In the genomic region with DNA sequence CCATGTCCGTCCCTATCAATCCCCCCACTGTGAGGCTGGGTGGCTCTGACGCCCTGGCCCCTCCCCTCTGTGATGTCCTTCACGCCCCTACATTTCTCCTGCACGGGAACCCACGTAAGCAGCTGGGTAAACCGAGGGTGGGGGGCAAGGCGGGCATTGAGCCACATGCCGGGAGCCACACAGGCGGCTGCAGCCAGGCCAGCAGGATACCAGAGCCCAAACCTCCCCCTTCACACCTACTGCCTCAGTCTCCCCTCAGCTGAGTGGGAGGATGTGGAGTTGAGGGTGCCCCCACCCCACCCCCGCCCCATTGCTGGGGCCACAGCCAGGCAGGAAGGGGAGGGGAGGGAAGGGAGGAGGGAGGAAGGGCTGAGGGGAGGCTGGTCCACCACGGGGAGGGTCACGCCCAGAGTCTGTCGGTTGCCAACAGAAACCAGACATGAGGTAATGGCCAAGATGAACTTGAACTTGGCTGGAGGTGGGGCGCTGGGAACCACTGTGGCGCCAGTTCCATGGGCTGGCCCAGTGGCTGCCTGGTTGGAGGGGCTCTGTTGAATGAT, we compare ENCODE assay signal across 8 cellular contexts. TPM values are rescaled to one million over a fixed set of nuclear protein-coding genes. Genes with fewer than 3 reads are reported as not detected.
DNase-seq lines count a peak whose midpoint lies in the region; ATAC-seq, FAIRE-seq and TF ChIP-seq lines count a peak whose summit lies in the region.

No MANE protein-coding gene starts in this region.

- H3K27me3 ChIP-seq in GM23248 (replicated peaks; ENCODE audit: insufficient read depth) (no peaks in the 10 kb centered on the region), astrocyte (ENCODE audit: insufficient read depth, low read length) (no peaks in the 10 kb centered on the region)

- H3K4me2 ChIP-seq in GM23248 (ENCODE audit: unreplicated experiment) = peak overlapping the region; percentile 47
- peak overlapping the region; percentile 83 for H3K4me2 ChIP-seq in astrocyte (ENCODE audit: low read length)

- no peaks in the 10 kb centered on the region for H3K27me3 Mint-ChIP-seq in astrocyte (ENCODE audit: low read depth, unreplicated experiment)

- no peak for TF ChIP-seq CTCF in astrocyte (IDR thresholded peaks at IDR 0.05; ENCODE audit: insufficient read depth, low read depth, low read length)

- peaks cover 9% of the 10 kb centered on the region for H3K4me1 Mint-ChIP-seq in astrocyte (ENCODE audit: low read depth, unreplicated experiment)

- H3K36me3 ChIP-seq in GM23248 (ENCODE audit: low read depth) (peaks cover 25% of the 10 kb centered on the region), astrocyte (ENCODE audit: insufficient read depth, low read length) (peaks cover 10% of the 10 kb centered on the region)

- no peaks in the 10 kb centered on the region for H4K20me1 ChIP-seq in GM23248 (ENCODE audit: insufficient read depth)
- peaks cover 9% of the 10 kb centered on the region for H4K20me1 ChIP-seq in astrocyte (ENCODE audit: insufficient read depth, low read length)

- H3K4me1 ChIP-seq in GM23248 (ENCODE audit: insufficient read depth) (peaks cover 28% of the 10 kb centered on the region), astrocyte (ENCODE audit: insufficient read depth, low read length) (peaks cover 32% of the 10 kb centered on the region)

- in situ Hi-C loops in GM23248 (cut with MboI) = no loop called here

- WGBS in GM23248 (ENCODE audit: low coverage in 1 of 2, low lambda C conversion rate in 2 of 2, missing lambda C conversion rate in 2 of 2), 2 experiments = 5 to 12% methylated on average over 10 to 15 of the region's 15 CpGs

- no peak overlapping the region for H2AFZ ChIP-seq in GM23248
- peak overlapping the region; percentile 60 for H2AFZ ChIP-seq in astrocyte (ENCODE audit: low read depth, low read length)

- H3K79me2 ChIP-seq in GM23248 (ENCODE audit: insufficient read depth) = peaks cover 53% of the 10 kb centered on the region
- peaks cover 15% of the 10 kb centered on the region for H3K79me2 ChIP-seq in astrocyte (ENCODE audit: insufficient read depth, low read length)

- peak; percentile 94 for DNase-seq in GM23248
- peak; percentile 96 for DNase-seq in astrocyte (ENCODE audit: low read depth)
- peak; percentile 96 for DNase-seq in hepatic stellate cell (ENCODE audit: low spot score)
- DNase-seq in retina = peak; percentile 70
- DNase-seq in activated CD4-positive, alpha-beta T cell treated with anti-CD3 and anti-CD28 coated beads, Interleukin-2, amount 50 U/mL, for 1 hour = no peak

- ATAC-seq in GM21526 (IDR thresholded peaks at IDR 0.05; ENCODE audit: low FRiP score, unreplicated experiment) (no peak), GM19035 (IDR thresholded peaks at IDR 0.05; ENCODE audit: unreplicated experiment) (no peak), GM21528 (IDR thresholded peaks at IDR 0.05; ENCODE audit: low FRiP score, unreplicated experiment) (no peak)

- H3K9me3 Mint-ChIP-seq in astrocyte (ENCODE audit: unreplicated experiment) = no peaks in the 10 kb centered on the region

- peak overlapping the region; percentile 51 for H3K9ac ChIP-seq in GM23248
- H3K9ac ChIP-seq in astrocyte (ENCODE audit: low read length) = peak overlapping the region; percentile 91

- H3K27ac ChIP-seq in GM23248 (peak overlapping the region; percentile 84), astrocyte (ENCODE audit: low read depth, low read length) (peak overlapping the region; percentile 95)

- H3K9me3 ChIP-seq in GM23248 (ENCODE audit: low read depth) (no peaks in the 10 kb centered on the region), astrocyte (ENCODE audit: insufficient read depth, low read depth, low read length) (no peaks in the 10 kb centered on the region)

- peaks cover 20% of the 10 kb centered on the region; the same call in 1 of the 2 replicates for H3F3A ChIP-seq in GM23248 (ENCODE audit: insufficient read depth)

- peak overlapping the region; percentile 96 for H3K27ac Mint-ChIP-seq in astrocyte (ENCODE audit: unreplicated experiment)

- H3K4me3 Mint-ChIP-seq in astrocyte (ENCODE audit: unreplicated experiment) = no peak overlapping the region

- peaks cover 4% of the 10 kb centered on the region for H3K36me3 Mint-ChIP-seq in astrocyte (ENCODE audit: low read depth, unreplicated experiment)

- no peaks in the 10 kb centered on the region for H3K9me2 ChIP-seq in GM23248 (ENCODE audit: insufficient read depth)

- H3K4me3 ChIP-seq in GM23248 (no peak overlapping the region), astrocyte (ENCODE audit: insufficient read depth, low read depth, low read length) (no peak overlapping the region)

- peak; percentile 94 for FAIRE-seq in astrocyte (lab: Jason Lieb, UNC)

RNA-seq across cellular contexts. Expression of a gene that starts 20.9 kb away (rescaled TPM):
- total RNA-seq in GM23248 (2014; rRNA removed; shearing (Covaris generic)) = not detected in 2 replicates
- not detected in 2 replicates for polyA plus RNA-seq in GM23248 (2016; fragmentation: Nextera tagmentation; extraction: Ambion mirVana)
- not detected in 2 replicates for total RNA-seq in astrocyte

RNA-seq across cellular contexts. Expression of a gene that starts 23.8 kb away (rescaled TPM):
- not detected in 2 replicates for total RNA-seq in GM23248 (2014; rRNA removed; shearing (Covaris generic))
- polyA plus RNA-seq in GM23248 (2016; fragmentation: Nextera tagmentation; extraction: Ambion mirVana) = not detected in 2 replicates
- total RNA-seq in astrocyte = not detected in 2 replicates

RNA-seq across cellular contexts. Expression of a gene that starts 41.1 kb away (rescaled TPM):
- 17.5 and 20.4 TPM in 2 replicates for total RNA-seq in GM23248 (2014; rRNA removed; shearing (Covaris generic))
- polyA plus RNA-seq in GM23248 (2016; fragmentation: Nextera tagmentation; extraction: Ambion mirVana) = 15.0 and 16.9 TPM in 2 replicates
- total RNA-seq in astrocyte = 14.5 and 16.2 TPM in 2 replicates

RNA-seq across cellular contexts. Expression of a gene that starts 46.7 kb away (rescaled TPM):
- 36.5 and 61.3 TPM in 2 replicates for total RNA-seq in GM23248 (2014; rRNA removed; shearing (Covaris generic))
- 32.3 and 38.4 TPM in 2 replicates for polyA plus RNA-seq in GM23248 (2016; fragmentation: Nextera tagmentation; extraction: Ambion mirVana)
- total RNA-seq in astrocyte = 47.0 and 51.8 TPM in 2 replicates
